Comparison of ENCODE assay signal across 8 cellular contexts in genomic region chr7:74656911-74657691, GRCh38.
A peak's percentile ranks its signal among the peaks of the same experiment; 100 is the strongest.
DNase-seq lines count a peak whose midpoint lies in the region; ATAC-seq and TF ChIP-seq lines count a peak whose summit lies in the region.

No MANE protein-coding gene starts in this region.

- H3K4me3 ChIP-seq in mucosa of stomach (ENCODE audit: low read length) = peak overlapping the region; percentile 56

- peak; percentile 63 for TF ChIP-seq POLR2A in erythroblast (IDR thresholded peaks at IDR 0.05; ENCODE audit: low read length)

- peaks cover 40% of the 10 kb centered on the region for H3K4me1 ChIP-seq in mucosa of stomach (ENCODE audit: control insufficient read depth, insufficient read depth, low read length)

- no peak for TF ChIP-seq EP300 in Ishikawa (IDR thresholded peaks at IDR 0.05; ENCODE audit: borderline replicate concordance)

- H3K9ac ChIP-seq in mucosa of stomach (ENCODE audit: low read length) = peak overlapping the region; percentile 94

- no peaks in the 10 kb centered on the region for H3K27me3 ChIP-seq in mucosa of stomach (ENCODE audit: control insufficient read depth, insufficient read depth, low read length)

- H3K9me3 ChIP-seq in mucosa of stomach (ENCODE audit: control insufficient read depth, low read length) = no peaks in the 10 kb centered on the region

- no peak for TF ChIP-seq RAD21 in Ishikawa (IDR thresholded peaks at IDR 0.05; ENCODE audit: low read depth)

- ATAC-seq in GM21576 (IDR thresholded peaks at IDR 0.05; ENCODE audit: unreplicated experiment) = peak; percentile 52

- DNase-seq in DMS53 (lab: John Stamatoyannopoulos, UW) (peak; percentile 100), OCI-M1 (lab: John Stamatoyannopoulos, UW) (peak; percentile 99), erythroblast (lab: John Stamatoyannopoulos, UW) (peak; percentile 97 to 98)
- DNase-seq in activated T-cell treated with anti-CD3 and anti-CD28 coated beads, Interleukin-2, amount 50 U/mL, for 1 hour = peak; percentile 98
- DNase-seq in stimulated activated CD8-positive, alpha-beta memory T cell treated with anti-CD3 and anti-CD28 coated beads, Interleukin-4, amount 100 ng/mL, for 4 hours (ENCODE audit: low read depth in 2 of 2, low spot score in 1 of 2) = peak; percentile 94

- no peaks in the 10 kb centered on the region for H3K36me3 ChIP-seq in mucosa of stomach (ENCODE audit: control insufficient read depth, insufficient read depth, low read length)

TF ChIP-seq in Ishikawa, 13 proteins besides CTCF, POLR2A, EP300 and RAD21:
- TF ChIP-seq MAX (IDR thresholded peaks at IDR 0.05) (no peak; the same call in 1 of the 2 replicates), CEBPB (IDR thresholded peaks at IDR 0.05) (no peak), TCF12 (IDR thresholded peaks at IDR 0.05; ENCODE audit: low read depth) (peak; percentile 67), CREB1 (IDR thresholded peaks at IDR 0.05; ENCODE audit: low read depth) (peak; percentile 51; the same call in 1 of the 2 replicates), USF1 (IDR thresholded peaks at IDR 0.05) (0 out of 2 replicates have a peak, but pooled peaks have one; percentile 33), YY1 (IDR thresholded peaks at IDR 0.05; ENCODE audit: low read depth) (peak; percentile 96), REST (IDR thresholded peaks at IDR 0.05; ENCODE audit: low read depth) (no peak), FOXM1 (IDR thresholded peaks at IDR 0.05; ENCODE audit: borderline replicate concordance, low read depth) (no peak), TAF1 (IDR thresholded peaks at IDR 0.05; ENCODE audit: low read depth) (peak; percentile 98), TEAD4 (IDR thresholded peaks at IDR 0.05) (peak; percentile 13)

Comparison
In these comparisons a context has a peak if more than half of its experiments do, and no peak if none do; other contexts are left out.
1. Peak in every context shown above with its lines: DNase-seq, ATAC-seq and H3K4me3 ChIP-seq.